In the genomic region with DNA sequence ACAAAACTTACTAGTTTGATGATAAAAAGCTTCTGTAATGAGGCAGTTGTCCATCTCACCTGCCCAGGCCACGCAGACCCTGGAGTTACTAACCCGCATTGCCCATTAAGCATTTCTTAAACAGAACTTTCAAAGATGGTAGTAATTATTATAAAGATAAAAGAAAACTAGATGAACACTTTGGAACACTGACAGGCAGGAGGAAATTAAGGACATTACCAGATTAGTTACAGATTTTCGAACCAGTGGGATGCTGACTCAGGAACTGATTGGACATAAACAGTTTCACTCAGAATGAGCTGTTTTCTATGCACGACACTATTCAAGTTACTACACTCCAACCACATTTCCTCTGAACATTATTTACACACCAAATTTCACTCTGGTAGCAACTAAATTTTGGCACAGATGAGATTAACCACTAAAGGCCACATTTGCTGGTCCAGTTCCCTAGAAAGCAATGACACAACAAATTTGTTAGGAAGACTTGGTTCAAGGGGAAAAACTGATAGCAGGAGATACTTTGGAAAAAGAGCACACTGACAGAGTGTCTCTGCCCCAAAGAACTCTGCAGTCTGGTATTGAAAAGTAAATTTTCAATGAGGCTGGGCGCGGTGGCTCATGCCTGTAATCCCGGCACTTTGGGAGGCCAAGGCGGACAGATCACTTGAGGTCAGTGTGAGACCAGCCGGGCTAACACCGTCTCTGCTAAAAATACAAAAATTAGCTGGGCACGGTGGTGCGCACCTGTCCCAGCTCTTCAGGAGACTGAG, we compare ENCODE assay signal across 1 cellular context.
TF ChIP-seq lines count a peak whose summit lies in the region.

No MANE protein-coding gene starts in this region.

TF ChIP-seq in HepG2, 621 proteins besides CTCF, POLR2A, EP300 and RAD21 (continued from another document and continues in another):
- TF ChIP-seq, protein P1, sequence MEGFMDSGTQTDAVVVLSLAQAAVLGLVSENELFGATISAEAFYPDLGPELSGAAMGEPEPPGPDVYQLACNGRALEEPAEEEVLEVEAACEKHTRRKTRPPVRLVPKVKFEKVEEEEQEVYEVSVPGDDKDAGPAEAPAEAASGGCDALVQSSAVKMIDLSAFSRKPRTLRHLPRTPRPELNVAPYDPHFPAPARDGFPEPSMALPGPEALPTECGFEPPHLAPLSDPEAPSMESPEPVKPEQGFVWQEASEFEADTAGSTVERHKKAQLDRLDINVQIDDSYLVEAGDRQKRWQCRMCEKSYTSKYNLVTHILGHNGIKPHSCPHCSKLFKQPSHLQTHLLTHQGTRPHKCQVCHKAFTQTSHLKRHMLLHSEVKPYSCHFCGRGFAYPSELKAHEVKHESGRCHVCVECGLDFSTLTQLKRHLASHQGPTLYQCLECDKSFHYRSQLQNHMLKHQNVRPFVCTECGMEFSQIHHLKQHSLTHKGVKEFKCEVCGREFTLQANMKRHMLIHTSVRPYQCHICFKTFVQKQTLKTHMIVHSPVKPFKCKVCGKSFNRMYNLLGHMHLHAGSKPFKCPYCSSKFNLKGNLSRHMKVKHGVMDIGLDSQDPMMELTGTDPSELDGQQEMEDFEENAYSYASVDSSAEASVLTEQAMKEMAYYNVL (CRISPR knock-in tag; IDR thresholded peaks at IDR 0.05; ENCODE audit: borderline replicate concordance) = no peak
- TF ChIP-seq ZSCAN21 (CRISPR knock-in tag; IDR thresholded peaks at IDR 0.05; ENCODE audit: borderline replicate concordance) = no peak
- no peak for TF ChIP-seq KDM5B (CRISPR knock-in tag; IDR thresholded peaks at IDR 0.05; ENCODE audit: borderline replicate concordance)
- no peak for TF ChIP-seq NFRKB (IDR thresholded peaks at IDR 0.05)
- TF ChIP-seq CENPX (CRISPR knock-in tag; IDR thresholded peaks at IDR 0.05) = no peak
- no peak for TF ChIP-seq ZNF292 (CRISPR knock-in tag; IDR thresholded peaks at IDR 0.05; ENCODE audit: borderline replicate concordance, low read depth)
- TF ChIP-seq PCBP1 (IDR thresholded peaks at IDR 0.05; ENCODE audit: borderline replicate concordance, low read depth, low read length) = no peak
- no peak for TF ChIP-seq HOXA3 (CRISPR knock-in tag; IDR thresholded peaks at IDR 0.05)
- no peak for TF ChIP-seq EHMT2 (IDR thresholded peaks at IDR 0.05; ENCODE audit: borderline replicate concordance, low read depth, low read length)
- 0 out of 2 replicates have a peak, but pooled peaks have one; percentile 56 for TF ChIP-seq ZFP37 (CRISPR knock-in tag; IDR thresholded peaks at IDR 0.05; ENCODE audit: borderline replicate concordance)
- TF ChIP-seq NFIC (IDR thresholded peaks at IDR 0.05; ENCODE audit: low read length) = peak; percentile 56
- peak; percentile 96 for TF ChIP-seq SSRP1 (CRISPR knock-in tag; IDR thresholded peaks at IDR 0.05)
- TF ChIP-seq MYC (CRISPR knock-in tag; IDR thresholded peaks at IDR 0.05; ENCODE audit: borderline replicate concordance) = no peak
- TF ChIP-seq, protein P2, sequence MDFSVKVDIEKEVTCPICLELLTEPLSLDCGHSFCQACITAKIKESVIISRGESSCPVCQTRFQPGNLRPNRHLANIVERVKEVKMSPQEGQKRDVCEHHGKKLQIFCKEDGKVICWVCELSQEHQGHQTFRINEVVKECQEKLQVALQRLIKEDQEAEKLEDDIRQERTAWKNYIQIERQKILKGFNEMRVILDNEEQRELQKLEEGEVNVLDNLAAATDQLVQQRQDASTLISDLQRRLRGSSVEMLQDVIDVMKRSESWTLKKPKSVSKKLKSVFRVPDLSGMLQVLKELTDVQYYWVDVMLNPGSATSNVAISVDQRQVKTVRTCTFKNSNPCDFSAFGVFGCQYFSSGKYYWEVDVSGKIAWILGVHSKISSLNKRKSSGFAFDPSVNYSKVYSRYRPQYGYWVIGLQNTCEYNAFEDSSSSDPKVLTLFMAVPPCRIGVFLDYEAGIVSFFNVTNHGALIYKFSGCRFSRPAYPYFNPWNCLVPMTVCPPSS (IDR thresholded peaks at IDR 0.05) = no peak
- TF ChIP-seq, protein P3, sequence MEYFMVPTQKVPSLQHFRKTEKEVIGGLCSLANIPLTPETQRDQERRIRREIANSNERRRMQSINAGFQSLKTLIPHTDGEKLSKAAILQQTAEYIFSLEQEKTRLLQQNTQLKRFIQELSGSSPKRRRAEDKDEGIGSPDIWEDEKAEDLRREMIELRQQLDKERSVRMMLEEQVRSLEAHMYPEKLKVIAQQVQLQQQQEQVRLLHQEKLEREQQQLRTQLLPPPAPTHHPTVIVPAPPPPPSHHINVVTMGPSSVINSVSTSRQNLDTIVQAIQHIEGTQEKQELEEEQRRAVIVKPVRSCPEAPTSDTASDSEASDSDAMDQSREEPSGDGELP (IDR thresholded peaks at IDR 0.05; ENCODE audit: borderline replicate concordance, low read depth) = no peak
- TF ChIP-seq ARNT (IDR thresholded peaks at IDR 0.05) = no peak
- TF ChIP-seq, protein P4, sequence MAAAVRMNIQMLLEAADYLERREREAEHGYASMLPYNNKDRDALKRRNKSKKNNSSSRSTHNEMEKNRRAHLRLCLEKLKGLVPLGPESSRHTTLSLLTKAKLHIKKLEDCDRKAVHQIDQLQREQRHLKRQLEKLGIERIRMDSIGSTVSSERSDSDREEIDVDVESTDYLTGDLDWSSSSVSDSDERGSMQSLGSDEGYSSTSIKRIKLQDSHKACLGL (CRISPR knock-in tag; IDR thresholded peaks at IDR 0.05) = no peak
- no peak for TF ChIP-seq NFYB (CRISPR knock-in tag; IDR thresholded peaks at IDR 0.05)
- peak; percentile 70 for TF ChIP-seq TOPORS (CRISPR knock-in tag; IDR thresholded peaks at IDR 0.05)
- TF ChIP-seq ZNF451 (CRISPR knock-in tag; IDR thresholded peaks at IDR 0.05) = no peak
- no peak for TF ChIP-seq CREM (IDR thresholded peaks at IDR 0.05)
- no peak for TF ChIP-seq CREM (CRISPR knock-in tag; IDR thresholded peaks at IDR 0.05)
- no peak for TF ChIP-seq GPN1 (CRISPR knock-in tag; IDR thresholded peaks at IDR 0.05; ENCODE audit: borderline replicate concordance)
- peak; percentile 14; the same call in 1 of the 2 replicates for TF ChIP-seq SALL2 (CRISPR knock-in tag; IDR thresholded peaks at IDR 0.05)
- TF ChIP-seq, protein P5, sequence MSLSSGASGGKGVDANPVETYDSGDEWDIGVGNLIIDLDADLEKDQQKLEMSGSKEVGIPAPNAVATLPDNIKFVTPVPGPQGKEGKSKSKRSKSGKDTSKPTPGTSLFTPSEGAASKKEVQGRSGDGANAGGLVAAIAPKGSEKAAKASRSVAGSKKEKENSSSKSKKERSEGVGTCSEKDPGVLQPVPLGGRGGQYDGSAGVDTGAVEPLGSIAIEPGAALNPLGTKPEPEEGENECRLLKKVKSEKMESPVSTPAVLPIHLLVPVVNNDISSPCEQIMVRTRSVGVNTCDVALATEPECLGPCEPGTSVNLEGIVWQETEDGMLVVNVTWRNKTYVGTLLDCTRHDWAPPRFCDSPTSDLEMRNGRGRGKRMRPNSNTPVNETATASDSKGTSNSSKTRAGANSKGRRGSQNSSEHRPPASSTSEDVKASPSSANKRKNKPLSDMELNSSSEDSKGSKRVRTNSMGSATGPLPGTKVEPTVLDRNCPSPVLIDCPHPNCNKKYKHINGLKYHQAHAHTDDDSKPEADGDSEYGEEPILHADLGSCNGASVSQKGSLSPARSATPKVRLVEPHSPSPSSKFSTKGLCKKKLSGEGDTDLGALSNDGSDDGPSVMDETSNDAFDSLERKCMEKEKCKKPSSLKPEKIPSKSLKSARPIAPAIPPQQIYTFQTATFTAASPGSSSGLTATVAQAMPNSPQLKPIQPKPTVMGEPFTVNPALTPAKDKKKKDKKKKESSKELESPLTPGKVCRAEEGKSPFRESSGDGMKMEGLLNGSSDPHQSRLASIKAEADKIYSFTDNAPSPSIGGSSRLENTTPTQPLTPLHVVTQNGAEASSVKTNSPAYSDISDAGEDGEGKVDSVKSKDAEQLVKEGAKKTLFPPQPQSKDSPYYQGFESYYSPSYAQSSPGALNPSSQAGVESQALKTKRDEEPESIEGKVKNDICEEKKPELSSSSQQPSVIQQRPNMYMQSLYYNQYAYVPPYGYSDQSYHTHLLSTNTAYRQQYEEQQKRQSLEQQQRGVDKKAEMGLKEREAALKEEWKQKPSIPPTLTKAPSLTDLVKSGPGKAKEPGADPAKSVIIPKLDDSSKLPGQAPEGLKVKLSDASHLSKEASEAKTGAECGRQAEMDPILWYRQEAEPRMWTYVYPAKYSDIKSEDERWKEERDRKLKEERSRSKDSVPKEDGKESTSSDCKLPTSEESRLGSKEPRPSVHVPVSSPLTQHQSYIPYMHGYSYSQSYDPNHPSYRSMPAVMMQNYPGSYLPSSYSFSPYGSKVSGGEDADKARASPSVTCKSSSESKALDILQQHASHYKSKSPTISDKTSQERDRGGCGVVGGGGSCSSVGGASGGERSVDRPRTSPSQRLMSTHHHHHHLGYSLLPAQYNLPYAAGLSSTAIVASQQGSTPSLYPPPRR (CRISPR knock-in tag; IDR thresholded peaks at IDR 0.05; ENCODE audit: borderline replicate concordance) = no peak
- TF ChIP-seq, protein P6, sequence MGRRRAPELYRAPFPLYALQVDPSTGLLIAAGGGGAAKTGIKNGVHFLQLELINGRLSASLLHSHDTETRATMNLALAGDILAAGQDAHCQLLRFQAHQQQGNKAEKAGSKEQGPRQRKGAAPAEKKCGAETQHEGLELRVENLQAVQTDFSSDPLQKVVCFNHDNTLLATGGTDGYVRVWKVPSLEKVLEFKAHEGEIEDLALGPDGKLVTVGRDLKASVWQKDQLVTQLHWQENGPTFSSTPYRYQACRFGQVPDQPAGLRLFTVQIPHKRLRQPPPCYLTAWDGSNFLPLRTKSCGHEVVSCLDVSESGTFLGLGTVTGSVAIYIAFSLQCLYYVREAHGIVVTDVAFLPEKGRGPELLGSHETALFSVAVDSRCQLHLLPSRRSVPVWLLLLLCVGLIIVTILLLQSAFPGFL (CRISPR knock-in tag; IDR thresholded peaks at IDR 0.05) = no peak
- TF ChIP-seq CCDC6 (CRISPR knock-in tag; IDR thresholded peaks at IDR 0.05) = peak; percentile 88
- TF ChIP-seq SKI (IDR thresholded peaks at IDR 0.05; ENCODE audit: partially characterized antibody) = no peak
- TF ChIP-seq, protein P7, sequence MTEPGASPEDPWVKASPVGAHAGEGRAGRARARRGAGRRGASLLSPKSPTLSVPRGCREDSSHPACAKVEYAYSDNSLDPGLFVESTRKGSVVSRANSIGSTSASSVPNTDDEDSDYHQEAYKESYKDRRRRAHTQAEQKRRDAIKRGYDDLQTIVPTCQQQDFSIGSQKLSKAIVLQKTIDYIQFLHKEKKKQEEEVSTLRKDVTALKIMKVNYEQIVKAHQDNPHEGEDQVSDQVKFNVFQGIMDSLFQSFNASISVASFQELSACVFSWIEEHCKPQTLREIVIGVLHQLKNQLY (CRISPR knock-in tag; IDR thresholded peaks at IDR 0.05) = no peak
- TF ChIP-seq ZNF20 (CRISPR knock-in tag; IDR thresholded peaks at IDR 0.05) = no peak
- TF ChIP-seq, protein P8, sequence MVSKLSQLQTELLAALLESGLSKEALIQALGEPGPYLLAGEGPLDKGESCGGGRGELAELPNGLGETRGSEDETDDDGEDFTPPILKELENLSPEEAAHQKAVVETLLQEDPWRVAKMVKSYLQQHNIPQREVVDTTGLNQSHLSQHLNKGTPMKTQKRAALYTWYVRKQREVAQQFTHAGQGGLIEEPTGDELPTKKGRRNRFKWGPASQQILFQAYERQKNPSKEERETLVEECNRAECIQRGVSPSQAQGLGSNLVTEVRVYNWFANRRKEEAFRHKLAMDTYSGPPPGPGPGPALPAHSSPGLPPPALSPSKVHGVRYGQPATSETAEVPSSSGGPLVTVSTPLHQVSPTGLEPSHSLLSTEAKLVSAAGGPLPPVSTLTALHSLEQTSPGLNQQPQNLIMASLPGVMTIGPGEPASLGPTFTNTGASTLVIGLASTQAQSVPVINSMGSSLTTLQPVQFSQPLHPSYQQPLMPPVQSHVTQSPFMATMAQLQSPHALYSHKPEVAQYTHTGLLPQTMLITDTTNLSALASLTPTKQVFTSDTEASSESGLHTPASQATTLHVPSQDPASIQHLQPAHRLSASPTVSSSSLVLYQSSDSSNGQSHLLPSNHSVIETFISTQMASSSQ (IDR thresholded peaks at IDR 0.05; ENCODE audit: low read depth) = no peak
- TF ChIP-seq, protein P8 (CRISPR knock-in tag; IDR thresholded peaks at IDR 0.05; ENCODE audit: borderline replicate concordance) = no peak
- TF ChIP-seq, protein P9, sequence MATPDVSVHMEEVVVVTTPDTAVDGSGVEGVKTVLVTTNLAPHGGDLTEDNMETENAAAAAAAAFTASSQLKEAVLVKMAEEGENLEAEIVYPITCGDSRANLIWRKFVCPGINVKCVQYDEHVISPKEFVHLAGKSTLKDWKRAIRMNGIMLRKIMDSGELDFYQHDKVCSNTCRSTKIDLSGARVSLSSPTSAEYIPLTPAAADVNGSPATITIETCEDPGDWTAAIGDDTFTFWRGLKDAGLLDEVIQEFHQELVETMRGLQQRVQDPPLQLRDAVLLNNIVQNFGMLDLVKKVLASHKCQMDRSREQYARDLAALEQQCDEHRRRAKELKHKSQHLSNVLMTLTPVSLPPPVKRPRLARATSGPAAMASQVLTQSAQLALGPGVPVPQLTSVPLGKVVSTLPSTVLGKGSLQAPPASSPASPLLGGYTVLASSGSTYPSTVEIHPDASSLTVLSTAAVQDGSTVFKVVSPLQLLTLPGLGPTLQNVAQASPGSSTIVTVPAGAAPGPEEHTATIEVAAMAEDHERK (CRISPR knock-in tag; IDR thresholded peaks at IDR 0.05; ENCODE audit: low read depth) = no peak; the same call in 1 of the 2 replicates
